In genomic region chr7:149310113-149310836, GRCh38 we compare ENCODE assay signal across 9 cellular contexts. TPM values are rescaled to one million over a fixed set of nuclear protein-coding genes. Genes with fewer than 3 reads are reported as not detected.
DNase-seq lines count a peak whose midpoint lies in the region; ATAC-seq, FAIRE-seq and TF ChIP-seq lines count a peak whose summit lies in the region.
"Had no signal": no experiment of that assay in that cellular context is flagged by ENCODE, and none has a peak within 500 bp of the region (broad histone marks: within the 10 kb centered on the region; RNA-seq: fewer than 3 reads in every experiment).

No MANE protein-coding gene starts in this region.

- H3K4me2 ChIP-seq in fibroblast of lung (ENCODE audit: extremely low read depth, insufficient read depth, low read length) = no peak overlapping the region

- H3K79me2 ChIP-seq in fibroblast of lung (ENCODE audit: control insufficient read depth, insufficient read depth, low read length) = no peaks in the 10 kb centered on the region

- no peaks in the 10 kb centered on the region for H3K4me1 ChIP-seq in fibroblast of lung (ENCODE audit: control insufficient read depth, extremely low read depth, insufficient read depth, low read length)
- no peaks in the 10 kb centered on the region for H3K4me1 ChIP-seq in pancreas

- peak; percentile 43 to 81 (median 68) for ATAC-seq in pancreas
- no peak for ATAC-seq in GM18858 (IDR thresholded peaks at IDR 0.05; ENCODE audit: unreplicated experiment)

- TF ChIP-seq POLR2A in GM12891 (IDR thresholded peaks at IDR 0.05; ENCODE audit: low read depth, low read length) = no peak

- no peaks in the 10 kb centered on the region for H3K36me3 ChIP-seq in SK-N-MC (ENCODE audit: insufficient read depth, low read length)
- no peaks in the 10 kb centered on the region for H3K36me3 ChIP-seq in fibroblast of lung (ENCODE audit: control insufficient read depth, insufficient read depth, low read length)
- H3K36me3 ChIP-seq in pancreas = no peaks in the 10 kb centered on the region

- CTCF ChIA-PET in AG04450 (lab: Charles Lee) = interaction anchor here (0.6 to 2.8 kb wide), 32 partner anchors 10 to 1354 kb away, joined by 3 to 34 read pairs (median 4); partner anchors contain the start of gene ZNF282

- TF ChIP-seq CTCF in AG04450 (IDR thresholded peaks at IDR 0.05; ENCODE audit: low read depth, low read length) (peak; percentile 76), fibroblast of lung (conservative IDR thresholded peaks at IDR 0.05 in 1 of 2, IDR thresholded peaks at IDR 0.05 in 1 of 2; ENCODE audit: low read depth in 1 of 2, low read length in 2 of 2) (peak; percentile 69), pancreas (IDR thresholded peaks at IDR 0.05) (peak in 3 of 4 donors; percentile 3 to 33 (median 31))

- FAIRE-seq in GM12891 (lab: Jason Lieb, UNC) (peak; percentile 84), pancreas (lab: Jason Lieb, UNC) (no peak)
- FAIRE-seq: islet of Langerhans had no signal

- peak overlapping the region; percentile 67 for H2AFZ ChIP-seq in fibroblast of lung (ENCODE audit: low read length)

- DNase-seq in AG04450 (ENCODE audit: low read depth, low spot score) = peak; percentile 50
- DNase-seq in GM12891 (ENCODE audit: insufficient read length, low spot score) = peak; percentile 46
- DNase-seq in Jurkat, Clone E6-1 (ENCODE audit: low read depth, low spot score) = peak; percentile 65
- peak; percentile 56 for DNase-seq in SK-N-MC (ENCODE audit: low read depth, low spot score)
- peak; percentile 72 to 88 for DNase-seq in fibroblast of lung (ENCODE audit: low read depth in 2 of 2)
- DNase-seq in pancreas = no peak
- DNase-seq in GOT3 (lab: John Stamatoyannopoulos, UW) = no peak

- H3K4me3 ChIP-seq in AG04450 (ENCODE audit: low read depth, low read length) = no peak overlapping the region
- H3K4me3 ChIP-seq in Jurkat, Clone E6-1 (ENCODE audit: low read length) = no peak overlapping the region
- no peak overlapping the region for H3K4me3 ChIP-seq in SK-N-MC
- no peak overlapping the region for H3K4me3 ChIP-seq in fibroblast of lung (replicated peaks in 1 of 4; ENCODE audit: control extremely low read depth in 1 of 4, insufficient read depth in 1 of 4, low read depth in 3 of 4, low read length in 4 of 4)
- no peak overlapping the region for H3K4me3 ChIP-seq in pancreas

- H3K27me3 ChIP-seq in AG04450 (ENCODE audit: control insufficient read depth, insufficient read depth, low read length) (no peaks in the 10 kb centered on the region), fibroblast of lung (ENCODE audit: control insufficient read depth, insufficient read depth, low read length) (no peaks in the 10 kb centered on the region), pancreas (no peaks in the 10 kb centered on the region)

- H3K27ac ChIP-seq in AG04450 (ENCODE audit: low read depth, low read length) = no peak overlapping the region
- no peak overlapping the region for H3K27ac ChIP-seq in SK-N-MC
- no peak overlapping the region for H3K27ac ChIP-seq in fibroblast of lung (ENCODE audit: insufficient read depth, low read length)
- no peak overlapping the region for H3K27ac ChIP-seq in pancreas

- no peaks in the 10 kb centered on the region for H4K20me1 ChIP-seq in fibroblast of lung (ENCODE audit: control insufficient read depth, extremely low read depth, insufficient read depth, low read length)

- H3K9me3 ChIP-seq in AG04450 (ENCODE audit: control insufficient read depth, insufficient read depth, low read length) (no peaks in the 10 kb centered on the region; the same call in 1 of the 2 replicates), SK-N-MC (ENCODE audit: low read depth, low read length) (no peaks in the 10 kb centered on the region), fibroblast of lung (ENCODE audit: control insufficient read depth, insufficient read depth, low read depth, low read length) (no peaks in the 10 kb centered on the region), pancreas (no peaks in the 10 kb centered on the region)

- H3K9ac ChIP-seq in SK-N-MC (ENCODE audit: insufficient read length) = no peak overlapping the region
- no peak overlapping the region for H3K9ac ChIP-seq in fibroblast of lung (ENCODE audit: insufficient read depth, low read length)

- 70 to 82% methylated on average over 3 of the region's 3 CpGs for WGBS in pancreas, 2 donors

- POLR2A ChIA-PET in AG04450 (lab: Yijun Ruan, JAX) = interaction anchor here (0.9 kb wide), 1 partner anchor 150 kb away, joined by 3 read pairs; no protein-coding TSS in a partner anchor

- intact Hi-C loops in pancreas (cut with DNase I) = no loop called here

TF ChIP-seq in GM12891, 5 proteins besides CTCF, POLR2A, EP300 and RAD21:
- TF ChIP-seq POU2F2 (IDR thresholded peaks at IDR 0.05; ENCODE audit: low read depth, low read length) = no peak
- no peak for TF ChIP-seq PAX5 (IDR thresholded peaks at IDR 0.05; ENCODE audit: insufficient read depth, low read length, severe bottlenecking)
- no peak for TF ChIP-seq POLR2AphosphoS5 (IDR thresholded peaks at IDR 0.05; ENCODE audit: low read depth, low read length)
- TF ChIP-seq SPI1 (IDR thresholded peaks at IDR 0.05; ENCODE audit: low read depth, low read length) = no peak
- no peak for TF ChIP-seq TAF1 (IDR thresholded peaks at IDR 0.05; ENCODE audit: low read depth, low read length)

RNA-seq across cellular contexts. Expression of gene ZNF783, which starts 48.3 kb away (rescaled TPM):
- polyA plus RNA-seq in AG04450 (2011; rRNA removed) (5.2 TPM in 2 replicates), fibroblast of lung (2.6 and 3.3 TPM in 2 replicates), pancreas (10 to 100 TPM in 1 of 2 donors, 1 to 10 TPM in 1; 9.8 to 11.2 TPM)
- 6.5 and 8.5 TPM in 2 replicates for polyA minus RNA-seq in AG04450 (2011; rRNA and poly(A)+ RNA removed)
- polyA plus RNA-seq in GM12891 (2012; ENCODE audit: low read depth, missing spikeins) = 4.2 TPM
- polyA plus RNA-seq in Jurkat, Clone E6-1 (2012; ENCODE audit: insufficient read depth, insufficient read length) = 20.0 TPM
- total RNA-seq in fibroblast of lung (8.7 and 11.4 TPM in 2 replicates), pancreas (1 to 10 TPM; 4.7 to 9.9 (median 5.9) TPM)
- polyA plus RNA-seq in fibroblast of lung (2012) = 2.3 and 2.9 TPM in 2 replicates
- 5.2 and 6.1 TPM in 2 replicates for polyA minus RNA-seq in fibroblast of lung (ENCODE audit: low replicate concordance)

Comparison
In these comparisons a context has a peak if more than half of its experiments do, and no peak if none do; other contexts are left out.
1. DNase-seq: peak in AG04450 (single experiment), GM12891 (single experiment), Jurkat, Clone E6-1 (single experiment), SK-N-MC (single experiment) and fibroblast of lung (2 of 2); none in pancreas (0 of 6) and GOT3 (single experiment).
2. Peak in every context shown above with its lines, with median percentiles within 50 percentile points of each other: CTCF ChIP-seq.